ENCODE assay signal across 1 cellular context in the genomic region with DNA sequence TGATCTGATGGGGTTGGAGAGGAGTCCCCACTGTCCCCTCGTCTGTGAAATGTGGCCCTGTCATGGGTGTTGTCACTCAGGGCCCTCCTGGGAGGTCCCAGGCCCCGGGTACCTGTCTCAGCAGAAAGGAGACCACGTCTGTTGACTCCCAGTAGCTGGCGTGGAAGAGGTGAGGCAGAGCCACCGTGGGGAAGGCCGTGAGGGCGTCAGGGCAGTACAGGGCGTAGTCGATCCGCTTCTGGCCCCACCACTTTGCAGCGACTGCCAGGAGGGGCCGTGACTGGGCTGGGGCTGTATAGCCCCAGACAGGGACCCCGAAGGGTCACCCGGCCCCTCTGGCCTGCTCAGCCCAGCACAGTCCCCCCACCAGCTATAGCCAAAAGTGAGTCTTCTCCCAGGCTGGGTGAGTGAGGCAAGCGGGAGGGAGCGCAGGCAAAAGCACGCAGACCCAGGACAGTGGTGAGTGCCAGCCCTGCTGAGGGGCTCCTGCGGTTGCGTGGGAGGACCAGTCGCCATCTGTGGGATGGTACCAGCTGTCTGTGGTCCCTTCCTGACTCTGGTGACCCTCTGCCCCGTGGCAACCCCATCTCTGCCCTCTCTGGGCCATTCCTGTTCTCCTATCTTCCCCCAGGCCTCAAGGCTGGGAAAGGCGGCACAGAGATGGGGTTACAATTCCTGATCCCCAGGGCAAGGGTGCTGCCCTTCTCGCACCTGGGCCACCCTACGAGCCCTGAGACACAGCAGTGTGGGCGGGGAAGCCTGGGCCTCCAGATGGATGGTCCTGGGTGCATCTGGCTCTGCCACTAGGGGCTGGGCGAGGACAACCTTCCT.
TF ChIP-seq lines count a peak whose summit lies in the region.

No MANE protein-coding gene starts in this region.

TF ChIP-seq in H1, 55 proteins besides CTCF, POLR2A, EP300 and RAD21:
- TF ChIP-seq TAF7 (optimal IDR thresholded peaks at IDR 0.05; ENCODE audit: borderline replicate concordance, low read depth, low read length) (no peak), RFX5 (IDR thresholded peaks at IDR 0.05; ENCODE audit: borderline replicate concordance, low read depth, low read length) (no peak), TAF1 (IDR thresholded peaks at IDR 0.05; ENCODE audit: low read depth, low read length) (no peak), USF2 (IDR thresholded peaks at IDR 0.05; ENCODE audit: low read length) (no peak), EGR1 (IDR thresholded peaks at IDR 0.05; ENCODE audit: borderline replicate concordance, low read depth, low read length) (no peak), KDM4A (IDR thresholded peaks at IDR 0.05; ENCODE audit: low read depth, low read length, severe bottlenecking) (no peak), CHD1 (IDR thresholded peaks at IDR 0.05; ENCODE audit: low read depth, low read length) (no peak), TCF12 (IDR thresholded peaks at IDR 0.05; ENCODE audit: low read depth, low read length) (no peak), RBBP5 (IDR thresholded peaks at IDR 0.05; ENCODE audit: borderline replicate concordance, low read depth, low read length) (no peak), HDAC6 (IDR thresholded peaks at IDR 0.05; ENCODE audit: low read depth, low read length) (no peak), ASH2L (IDR thresholded peaks at IDR 0.05; ENCODE audit: low read length) (no peak), SP4 (IDR thresholded peaks at IDR 0.05; ENCODE audit: low read length) (no peak), PHF8 (conservative IDR thresholded peaks at IDR 0.05; ENCODE audit: low read depth, low read length) (no peak), CBX8 (IDR thresholded peaks at IDR 0.05; ENCODE audit: borderline replicate concordance, low read depth, low read length) (no peak), JUN (IDR thresholded peaks at IDR 0.05; ENCODE audit: low read depth, low read length) (no peak), EZH2 (IDR thresholded peaks at IDR 0.05; ENCODE audit: low read depth, low read length, severe bottlenecking) (no peak), SP2 (IDR thresholded peaks at IDR 0.05; ENCODE audit: low read length) (no peak)
- TF ChIP-seq, protein P1, sequence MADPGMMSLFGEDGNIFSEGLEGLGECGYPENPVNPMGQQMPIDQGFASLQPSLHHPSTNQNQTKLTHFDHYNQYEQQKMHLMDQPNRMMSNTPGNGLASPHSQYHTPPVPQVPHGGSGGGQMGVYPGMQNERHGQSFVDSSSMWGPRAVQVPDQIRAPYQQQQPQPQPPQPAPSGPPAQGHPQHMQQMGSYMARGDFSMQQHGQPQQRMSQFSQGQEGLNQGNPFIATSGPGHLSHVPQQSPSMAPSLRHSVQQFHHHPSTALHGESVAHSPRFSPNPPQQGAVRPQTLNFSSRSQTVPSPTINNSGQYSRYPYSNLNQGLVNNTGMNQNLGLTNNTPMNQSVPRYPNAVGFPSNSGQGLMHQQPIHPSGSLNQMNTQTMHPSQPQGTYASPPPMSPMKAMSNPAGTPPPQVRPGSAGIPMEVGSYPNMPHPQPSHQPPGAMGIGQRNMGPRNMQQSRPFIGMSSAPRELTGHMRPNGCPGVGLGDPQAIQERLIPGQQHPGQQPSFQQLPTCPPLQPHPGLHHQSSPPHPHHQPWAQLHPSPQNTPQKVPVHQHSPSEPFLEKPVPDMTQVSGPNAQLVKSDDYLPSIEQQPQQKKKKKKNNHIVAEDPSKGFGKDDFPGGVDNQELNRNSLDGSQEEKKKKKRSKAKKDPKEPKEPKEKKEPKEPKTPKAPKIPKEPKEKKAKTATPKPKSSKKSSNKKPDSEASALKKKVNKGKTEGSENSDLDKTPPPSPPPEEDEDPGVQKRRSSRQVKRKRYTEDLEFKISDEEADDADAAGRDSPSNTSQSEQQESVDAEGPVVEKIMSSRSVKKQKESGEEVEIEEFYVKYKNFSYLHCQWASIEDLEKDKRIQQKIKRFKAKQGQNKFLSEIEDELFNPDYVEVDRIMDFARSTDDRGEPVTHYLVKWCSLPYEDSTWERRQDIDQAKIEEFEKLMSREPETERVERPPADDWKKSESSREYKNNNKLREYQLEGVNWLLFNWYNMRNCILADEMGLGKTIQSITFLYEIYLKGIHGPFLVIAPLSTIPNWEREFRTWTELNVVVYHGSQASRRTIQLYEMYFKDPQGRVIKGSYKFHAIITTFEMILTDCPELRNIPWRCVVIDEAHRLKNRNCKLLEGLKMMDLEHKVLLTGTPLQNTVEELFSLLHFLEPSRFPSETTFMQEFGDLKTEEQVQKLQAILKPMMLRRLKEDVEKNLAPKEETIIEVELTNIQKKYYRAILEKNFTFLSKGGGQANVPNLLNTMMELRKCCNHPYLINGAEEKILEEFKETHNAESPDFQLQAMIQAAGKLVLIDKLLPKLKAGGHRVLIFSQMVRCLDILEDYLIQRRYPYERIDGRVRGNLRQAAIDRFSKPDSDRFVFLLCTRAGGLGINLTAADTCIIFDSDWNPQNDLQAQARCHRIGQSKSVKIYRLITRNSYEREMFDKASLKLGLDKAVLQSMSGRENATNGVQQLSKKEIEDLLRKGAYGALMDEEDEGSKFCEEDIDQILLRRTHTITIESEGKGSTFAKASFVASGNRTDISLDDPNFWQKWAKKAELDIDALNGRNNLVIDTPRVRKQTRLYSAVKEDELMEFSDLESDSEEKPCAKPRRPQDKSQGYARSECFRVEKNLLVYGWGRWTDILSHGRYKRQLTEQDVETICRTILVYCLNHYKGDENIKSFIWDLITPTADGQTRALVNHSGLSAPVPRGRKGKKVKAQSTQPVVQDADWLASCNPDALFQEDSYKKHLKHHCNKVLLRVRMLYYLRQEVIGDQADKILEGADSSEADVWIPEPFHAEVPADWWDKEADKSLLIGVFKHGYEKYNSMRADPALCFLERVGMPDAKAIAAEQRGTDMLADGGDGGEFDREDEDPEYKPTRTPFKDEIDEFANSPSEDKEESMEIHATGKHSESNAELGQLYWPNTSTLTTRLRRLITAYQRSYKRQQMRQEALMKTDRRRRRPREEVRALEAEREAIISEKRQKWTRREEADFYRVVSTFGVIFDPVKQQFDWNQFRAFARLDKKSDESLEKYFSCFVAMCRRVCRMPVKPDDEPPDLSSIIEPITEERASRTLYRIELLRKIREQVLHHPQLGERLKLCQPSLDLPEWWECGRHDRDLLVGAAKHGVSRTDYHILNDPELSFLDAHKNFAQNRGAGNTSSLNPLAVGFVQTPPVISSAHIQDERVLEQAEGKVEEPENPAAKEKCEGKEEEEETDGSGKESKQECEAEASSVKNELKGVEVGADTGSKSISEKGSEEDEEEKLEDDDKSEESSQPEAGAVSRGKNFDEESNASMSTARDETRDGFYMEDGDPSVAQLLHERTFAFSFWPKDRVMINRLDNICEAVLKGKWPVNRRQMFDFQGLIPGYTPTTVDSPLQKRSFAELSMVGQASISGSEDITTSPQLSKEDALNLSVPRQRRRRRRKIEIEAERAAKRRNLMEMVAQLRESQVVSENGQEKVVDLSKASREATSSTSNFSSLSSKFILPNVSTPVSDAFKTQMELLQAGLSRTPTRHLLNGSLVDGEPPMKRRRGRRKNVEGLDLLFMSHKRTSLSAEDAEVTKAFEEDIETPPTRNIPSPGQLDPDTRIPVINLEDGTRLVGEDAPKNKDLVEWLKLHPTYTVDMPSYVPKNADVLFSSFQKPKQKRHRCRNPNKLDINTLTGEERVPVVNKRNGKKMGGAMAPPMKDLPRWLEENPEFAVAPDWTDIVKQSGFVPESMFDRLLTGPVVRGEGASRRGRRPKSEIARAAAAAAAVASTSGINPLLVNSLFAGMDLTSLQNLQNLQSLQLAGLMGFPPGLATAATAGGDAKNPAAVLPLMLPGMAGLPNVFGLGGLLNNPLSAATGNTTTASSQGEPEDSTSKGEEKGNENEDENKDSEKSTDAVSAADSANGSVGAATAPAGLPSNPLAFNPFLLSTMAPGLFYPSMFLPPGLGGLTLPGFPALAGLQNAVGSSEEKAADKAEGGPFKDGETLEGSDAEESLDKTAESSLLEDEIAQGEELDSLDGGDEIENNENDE (IDR thresholded peaks at IDR 0.05; ENCODE audit: insufficient replicate concordance, low read length): no peak
